ENCODE assay signal across 7 cellular contexts in the genomic region with DNA sequence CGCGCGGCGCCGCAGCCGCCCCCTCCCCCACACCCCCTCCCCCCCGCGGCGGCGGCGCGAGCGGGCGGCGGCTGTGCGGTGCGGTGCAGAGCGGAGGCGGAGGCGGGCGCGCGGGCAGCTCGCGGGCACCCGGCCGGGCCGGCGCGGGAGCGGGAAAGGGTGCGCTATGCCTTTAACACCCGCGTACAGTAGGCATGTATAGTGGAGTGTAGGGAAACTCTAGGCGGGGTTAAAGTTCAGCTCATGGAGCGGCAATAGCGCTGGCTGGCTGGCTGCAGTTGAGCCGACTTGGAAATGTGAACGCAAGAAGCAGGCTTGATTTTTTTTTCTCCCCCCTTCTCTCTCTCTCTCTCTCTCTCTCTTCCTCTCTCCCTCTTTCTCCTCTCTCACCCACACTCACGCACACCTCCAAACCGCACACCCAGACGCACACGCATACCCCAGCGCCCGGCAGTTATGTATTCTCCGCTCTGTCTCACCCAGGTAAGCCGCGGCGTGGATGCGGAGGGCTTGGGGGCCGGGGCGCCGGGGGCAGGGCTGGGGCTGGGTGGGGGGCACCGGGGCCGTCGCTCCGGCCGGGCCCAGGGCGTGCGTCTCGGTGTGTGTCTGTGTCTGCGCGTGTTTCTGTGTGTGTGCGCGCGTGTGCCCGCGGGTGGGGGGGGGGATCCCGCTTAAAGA. TPM values are rescaled to one million over a fixed set of nuclear protein-coding genes. Genes with fewer than 3 reads are reported as not detected.
A peak's percentile ranks its signal among the peaks of the same experiment; 100 is the strongest.
DNase-seq lines count a peak whose midpoint lies in the region; ATAC-seq, FAIRE-seq and TF ChIP-seq lines count a peak whose summit lies in the region.

Gene NFIA (plus strand): TSS at position 226 of the 678 bp plus-strand sequence.

- H3K4me2 ChIP-seq in endothelial cell of umbilical vein (ENCODE audit: insufficient read depth, low read length) (peak within 1 kb of the TSS; percentile 93), mesenchymal stem cell (ENCODE audit: low read length, poor library complexity, severe bottlenecking) (peak within 1 kb of the TSS; percentile 96)

- H3K27ac ChIP-seq in endothelial cell of umbilical vein (ENCODE audit: insufficient read depth, low read depth, low read length) (peak within 1 kb of the TSS; percentile 67), mesenchymal stem cell (ENCODE audit: low read length, poor library complexity, severe bottlenecking) (peak within 1 kb of the TSS; percentile 32)

- H3K23ac ChIP-seq in mesenchymal stem cell (ENCODE audit: low read length in 2 of 2), result peak within 1 kb of the TSS in 1 of 2 experiments; percentile 75

- TF ChIP-seq CTCF in activated CD8-positive, alpha-beta T cell treated with anti-CD3 and anti-CD28 coated beads for 36 hours (IDR thresholded peaks at IDR 0.05), result no peak
- TF ChIP-seq CTCF in endothelial cell of umbilical vein (IDR thresholded peaks at IDR 0.05; ENCODE audit: extremely low read depth in 1 of 2, insufficient read depth in 1 of 2, low read depth in 1 of 2, low read length in 2 of 2) (no peak), subcutaneous adipose tissue (IDR thresholded peaks at IDR 0.05; ENCODE audit: low read depth) (no peak)

- TF ChIP-seq POLR2A in endothelial cell of umbilical vein (IDR thresholded peaks at IDR 0.05; ENCODE audit: low read depth, low read length), result peak; percentile 36

- peak within 1 kb of the TSS; percentile 87 for H2AFZ ChIP-seq in endothelial cell of umbilical vein (ENCODE audit: low read depth, low read length)
- peak within 1 kb of the TSS; percentile 83 for H2AFZ ChIP-seq in mesenchymal stem cell (ENCODE audit: low read depth, low read length)

- WGBS in mesenchymal stem cell, result 1% methylated on average over 39 of the region's 69 CpGs

- H3K9ac ChIP-seq in endothelial cell of umbilical vein (replicated peaks; ENCODE audit: extremely low read depth, insufficient read depth, low read length) (peak within 1 kb of the TSS; percentile 87), mesenchymal stem cell (ENCODE audit: low read length) (peak within 1 kb of the TSS; percentile 96)

- POLR2A ChIA-PET in activated CD8-positive, alpha-beta T cell treated with anti-CD3 and anti-CD28 coated beads for 36 hours (lab: Charles Lee), result interaction anchor here (0.7 to 1.4 kb wide), 3 partner anchors 27 to 44 kb away, joined by 3 to 4 read pairs (median 4); no protein-coding TSS in a partner anchor
- POLR2A ChIA-PET in endothelial cell of umbilical vein (lab: Charles Lee), result interaction anchor here (0.6 to 1.2 kb wide), 4 partner anchors 179 to 529 kb away, joined by 3 to 8 read pairs (median 4); no protein-coding TSS in a partner anchor

- H3K18ac ChIP-seq in mesenchymal stem cell (ENCODE audit: low read depth in 1 of 2, low read length in 2 of 2), result peak within 1 kb of the TSS; percentile 75 to 78

- H3K4me1 ChIP-seq in endothelial cell of umbilical vein (ENCODE audit: control insufficient read depth, extremely low read depth, insufficient read depth, low read length), result peaks cover 54% of the 10 kb centered on the region
- no peaks in the 10 kb centered on the region for H3K4me1 ChIP-seq in mesenchymal stem cell (ENCODE audit: control insufficient read depth, insufficient read depth, low read depth, low read length)

- dilution Hi-C loops in endothelial cell of umbilical vein (cut with MboI; ENCODE audit: extremely low pct_ligation_motif_present, low sequenced_read_pairs), result no loop called here

- H3K4ac ChIP-seq in mesenchymal stem cell (ENCODE audit: low read depth in 1 of 2, low read length in 2 of 2), result peak within 1 kb of the TSS in 1 of 2 experiments; percentile 41

- H2BK15ac ChIP-seq in mesenchymal stem cell (ENCODE audit: low read depth, poor library complexity, severe bottlenecking), result peak within 1 kb of the TSS; percentile 84

- BruUV-seq in endothelial cell of umbilical vein (replicated peaks; lab: Mats Ljungman, UMichigan), result no TSS peak

- no peaks in the 10 kb centered on the region for H3K9me1 ChIP-seq in endothelial cell of umbilical vein (replicated peaks; ENCODE audit: control insufficient read depth, extremely low read depth, insufficient read depth, low read length)

- ATAC-seq in activated CD8-positive, alpha-beta T cell treated with anti-CD3 and anti-CD28 coated beads for 36 hours, result peak; percentile 19
- ATAC-seq in HG02678 (IDR thresholded peaks at IDR 0.05; ENCODE audit: unreplicated experiment), result no peak

- H3K36me3 ChIP-seq in endothelial cell of umbilical vein (ENCODE audit: control insufficient read depth in 2 of 2, extremely low read depth in 1 of 2, insufficient read depth in 2 of 2, low read length in 2 of 2), result no peaks in the 10 kb centered on the region
- H3K36me3 ChIP-seq in mesenchymal stem cell (ENCODE audit: control insufficient read depth in 1 of 2, insufficient read depth in 2 of 2, low read depth in 1 of 2, low read length in 2 of 2), result no peaks in the 10 kb centered on the region

- no peak within 1 kb of the TSS for H2BK5ac ChIP-seq in mesenchymal stem cell (ENCODE audit: low read depth, low read length, poor library complexity, severe bottlenecking)

- peak within 1 kb of the TSS; percentile 85 for H3K4me3 Mint-ChIP-seq in activated CD8-positive, alpha-beta T cell treated with anti-CD3 and anti-CD28 coated beads for 36 hours

- peaks cover 45% of the 10 kb centered on the region for H3K79me2 ChIP-seq in endothelial cell of umbilical vein (ENCODE audit: control insufficient read depth, insufficient read depth, low read length)

- H3K9me3 ChIP-seq in endothelial cell of umbilical vein (replicated peaks; ENCODE audit: control insufficient read depth, insufficient read depth, low read length) (no peaks in the 10 kb centered on the region), mesenchymal stem cell (ENCODE audit: control insufficient read depth, low read length) (no peaks in the 10 kb centered on the region)

- peak within 1 kb of the TSS; percentile 66 to 92 for H2BK12ac ChIP-seq in mesenchymal stem cell (ENCODE audit: low read length in 2 of 2)

- no peaks in the 10 kb centered on the region for H3K9me3 Mint-ChIP-seq in activated CD8-positive, alpha-beta T cell treated with anti-CD3 and anti-CD28 coated beads for 36 hours

- FAIRE-seq in GM19239 (lab: Jason Lieb, UNC), result no peak
- FAIRE-seq in endothelial cell of umbilical vein (lab: Jason Lieb, UNC), result peak; percentile 66

- H3K4me3 ChIP-seq in endothelial cell of umbilical vein (replicated peaks in 1 of 3; ENCODE audit: insufficient read depth in 1 of 3, low read depth in 1 of 3, low read length in 3 of 3), result peak within 1 kb of the TSS; percentile 72 to 94 (median 91)
- H3K4me3 ChIP-seq in mesenchymal stem cell (ENCODE audit: insufficient read depth in 1 of 2, low read depth in 1 of 2, low read length in 2 of 2), result peak within 1 kb of the TSS; percentile 79 to 90

- peak within 1 kb of the TSS; percentile 34 for H2BK120ac ChIP-seq in mesenchymal stem cell (ENCODE audit: low read depth, low read length)

- H3K27me3 Mint-ChIP-seq in activated CD8-positive, alpha-beta T cell treated with anti-CD3 and anti-CD28 coated beads for 36 hours, result peaks cover 8% of the 10 kb centered on the region

- peak within 1 kb of the TSS; percentile 50 for H4K91ac ChIP-seq in mesenchymal stem cell (ENCODE audit: low read length)

- H3K36me3 Mint-ChIP-seq in activated CD8-positive, alpha-beta T cell treated with anti-CD3 and anti-CD28 coated beads for 36 hours (ENCODE audit: low read depth), result no peaks in the 10 kb centered on the region

- DNase-seq in GM19239 (ENCODE audit: insufficient read length, low spot score) (peak; percentile 37), NCI-H345 treated with DMSO at 0.1 percent for 48 hours (lab: John Stamatoyannopoulos, UW; ENCODE audit: unreplicated experiment) (peak; percentile 32), endothelial cell of umbilical vein (ENCODE audit: low read depth, low spot score) (peak; percentile 77), mesenchymal stem cell (peak; percentile 76)
- peak; percentile 31 for DNase-seq in activated CD8-positive, alpha-beta T cell treated with anti-CD3 and anti-CD28 coated beads for 36 hours

- H4K20me1 ChIP-seq in endothelial cell of umbilical vein (replicated peaks; ENCODE audit: control insufficient read depth, extremely low read depth, insufficient read depth, low read length), result peaks cover 4% of the 10 kb centered on the region

- H3K27me3 ChIP-seq in endothelial cell of umbilical vein (ENCODE audit: control insufficient read depth in 2 of 2, insufficient read depth in 2 of 2, low read length in 2 of 2), result no peaks in the 10 kb centered on the region
- H3K27me3 ChIP-seq in mesenchymal stem cell (ENCODE audit: control insufficient read depth in 1 of 2, insufficient read depth in 1 of 2, low read length in 2 of 2), result no peaks in the 10 kb centered on the region

- H3K4me1 Mint-ChIP-seq in activated CD8-positive, alpha-beta T cell treated with anti-CD3 and anti-CD28 coated beads for 36 hours (ENCODE audit: low read depth), result peaks cover 42% of the 10 kb centered on the region

- H3K14ac ChIP-seq in mesenchymal stem cell (ENCODE audit: low read length in 2 of 2), result peak within 1 kb of the TSS in 1 of 2 experiments; percentile 41

- intact Hi-C loops in activated CD8-positive, alpha-beta T cell treated with anti-CD3 and anti-CD28 coated beads for 36 hours (cut with micrococcal nuclease), result loop anchor here (5.0 kb wide), 1 partner anchor 75 kb away; no protein-coding TSS in a partner anchor
- intact Hi-C loops in endothelial cell of umbilical vein (cut with micrococcal nuclease), result loop anchor here (1.0 to 5.0 kb wide), 3 partner anchors 235 to 770 kb away; no protein-coding TSS in a partner anchor

- H3K27ac Mint-ChIP-seq in activated CD8-positive, alpha-beta T cell treated with anti-CD3 and anti-CD28 coated beads for 36 hours, result peak within 1 kb of the TSS; percentile 67

- peak within 1 kb of the TSS; percentile 69 for H4K8ac ChIP-seq in mesenchymal stem cell (ENCODE audit: low read length)

- H3K79me1 ChIP-seq in mesenchymal stem cell (replicated peaks; ENCODE audit: low read length, poor library complexity, severe bottlenecking), result peaks cover 4% of the 10 kb centered on the region

- no peak within 1 kb of the TSS for H2AK5ac ChIP-seq in mesenchymal stem cell (ENCODE audit: low read length, severe bottlenecking)

- CTCF ChIA-PET in activated CD8-positive, alpha-beta T cell treated with anti-CD3 and anti-CD28 coated beads for 36 hours (lab: Charles Lee), result interaction anchor here (1.1 to 1.6 kb wide), 3 partner anchors 21 to 40 kb away, joined by 3 to 5 read pairs (median 5); no protein-coding TSS in a partner anchor
- CTCF ChIA-PET in endothelial cell of umbilical vein (lab: Charles Lee), result interaction anchor here (0.7 to 6.1 kb wide), 7 partner anchors 12 to 771 kb away, joined by 3 to 78 read pairs (median 5); no protein-coding TSS in a partner anchor

RNA-seq across cellular contexts. Expression of gene NFIA, which starts in this region (rescaled TPM):
- 1 to 10 TPM; 1.9 to 2.4 TPM for total RNA-seq in activated CD8-positive, alpha-beta T cell treated with anti-CD3 and anti-CD28 coated beads for 36 hours
- total RNA-seq in endothelial cell of umbilical vein (41.3 and 47.0 TPM in 2 replicates), subcutaneous adipose tissue (100 to 1,000 TPM in 2 of 4 donors, 10 to 100 TPM in 2; 68.2 to 172 (median 101) TPM)
- 25.5 and 31.2 TPM in 2 replicates for polyA plus RNA-seq in endothelial cell of umbilical vein
- 15.5 and 15.8 TPM in 2 replicates for polyA plus RNA-seq in endothelial cell of umbilical vein (2011; cell fraction: cytosol; rRNA removed)
- polyA plus RNA-seq in endothelial cell of umbilical vein (2011; cell fraction: nucleus; rRNA removed), result 23.4 and 25.6 TPM in 2 replicates
- 11.7 and 12.9 TPM in 2 replicates for polyA plus RNA-seq in endothelial cell of umbilical vein (2012)
- 85.6 and 92.4 TPM in 2 replicates for polyA minus RNA-seq in endothelial cell of umbilical vein
- 32.8 TPM for polyA minus RNA-seq in endothelial cell of umbilical vein (2011; cell fraction: cytosol; rRNA and poly(A)+ RNA removed)
- 103 and 113 TPM in 2 replicates for polyA minus RNA-seq in endothelial cell of umbilical vein (2011; cell fraction: nucleus; rRNA and poly(A)+ RNA removed)
- polyA plus RNA-seq in mesenchymal stem cell (2013, experiment 1 of 2), result 5.0 TPM
- 4.9 TPM for polyA plus RNA-seq in mesenchymal stem cell (2013, experiment 2 of 2)

Comparison
In these comparisons a context has a peak if more than half of its experiments do, and no peak if none do; other contexts are left out.
1. RNA of gene NFIA (total RNA-seq): 68.2 to 172 TPM in subcutaneous adipose tissue and 41.3 to 47.0 TPM in endothelial cell of umbilical vein; 1.9 to 2.4 TPM in activated CD8-positive, alpha-beta T cell treated with anti-CD3 and anti-CD28 coated beads for 36 hours; every median in the first group is over 10 times any median in the second.
2. Peak in every context shown above with its lines, with median percentiles within 50 percentile points of each other: DNase-seq.